10 cellular contexts compared by ENCODE assay signal in genomic region chr5:74040065-74040551, GRCh38.
DNase-seq lines count a peak whose midpoint lies in the region; ATAC-seq and TF ChIP-seq lines count a peak whose summit lies in the region.
"Had no signal": no experiment of that assay in that cellular context is flagged by ENCODE, and none has a peak within 500 bp of the region (broad histone marks: within the 10 kb centered on the region; RNA-seq: fewer than 3 reads in every experiment).

No MANE protein-coding gene starts in this region.

- no peaks in the 10 kb centered on the region for H3K9me3 ChIP-seq in BE2C
- H3K9me3 ChIP-seq in adipocyte (ENCODE audit: control insufficient read depth, low read length), result no peaks in the 10 kb centered on the region
- H3K9me3 ChIP-seq: Caco-2 had no signal

- ATAC-seq in HG02840 (IDR thresholded peaks at IDR 0.05; ENCODE audit: low FRiP score, unreplicated experiment), result no peak
- no peak for ATAC-seq in GM21717 (IDR thresholded peaks at IDR 0.05; ENCODE audit: unreplicated experiment)

- TF ChIP-seq CTCF in BE2C (IDR thresholded peaks at IDR 0.05; ENCODE audit: low read depth, low read length), result no peak

- no peak overlapping the region for H3K4me3 ChIP-seq in BE2C (ENCODE audit: low read depth, low read length)
- no peak overlapping the region for H3K4me3 ChIP-seq in adipocyte (ENCODE audit: low read length)

- no peaks in the 10 kb centered on the region for H3K36me3 ChIP-seq in BE2C
- H3K36me3 ChIP-seq in adipocyte (ENCODE audit: control insufficient read depth, insufficient read depth, low read length, severe bottlenecking), result no peaks in the 10 kb centered on the region

- peak; percentile 60 for DNase-seq in BE2C
- peak; percentile 60 for DNase-seq in NCI-H146 (lab: John Stamatoyannopoulos, UW)
- DNase-seq in adipocyte (ENCODE audit: low read depth), result peak; percentile 52
- peak; percentile 83 for DNase-seq in left kidney (ENCODE audit: low read depth, low spot score)
- no peak for DNase-seq in stimulated activated CD4-positive, alpha-beta T cell treated with anti-CD3 and anti-CD28 coated beads, Interleukin-2, amount 100 ng/mL, for 24 hours
- DNase-seq in ACHN, result no peak
- DNase-seq: Caco-2 had no signal

- H3K4me1 ChIP-seq in BE2C, result peaks cover 12% of the 10 kb centered on the region
- H3K4me1 ChIP-seq in adipocyte (ENCODE audit: control insufficient read depth, insufficient read depth, low read length), result peaks cover 16% of the 10 kb centered on the region

- in situ Hi-C loops in ACHN (cut with HindIII; ENCODE audit: low pct_ligation_motif_present, low pct_unique_long_range_greater_than_20kb, low sequenced_read_pairs), result no loop called here

- H3K27me3 ChIP-seq in BE2C, result no peaks in the 10 kb centered on the region
- H3K27me3 ChIP-seq in adipocyte (replicated peaks; ENCODE audit: control insufficient read depth, insufficient read depth, low read length), result no peaks in the 10 kb centered on the region

- no peak overlapping the region for H3K9ac ChIP-seq in adipocyte (ENCODE audit: low read length)
- H3K9ac ChIP-seq: KMS-11 had no signal

Comparison
In these comparisons a context has a peak if more than half of its experiments do, and no peak if none do; other contexts are left out.
1. DNase-seq: peak in BE2C (single experiment), NCI-H146 (single experiment), adipocyte (single experiment) and left kidney (single experiment); none in stimulated activated CD4-positive, alpha-beta T cell treated with anti-CD3 and anti-CD28 coated beads, Interleukin-2, amount 100 ng/mL, for 24 hours (0 of 2) and ACHN (single experiment).